Comparison of ENCODE assay signal across 8 cellular contexts in genomic region chr11:36306888-36307287, GRCh38. TPM values are rescaled to one million over a fixed set of nuclear protein-coding genes. Genes with fewer than 3 reads are reported as not detected.
DNase-seq lines count a peak whose midpoint lies in the region; ATAC-seq and TF ChIP-seq lines count a peak whose summit lies in the region.

No MANE protein-coding gene starts in this region.

- H3K23ac ChIP-seq in mesendoderm (ENCODE audit: low read length), result no peak overlapping the region

- no peaks in the 10 kb centered on the region for H3K4me1 Mint-ChIP-seq in stimulated activated memory B cell treated with anti-CD40 and anti-IgM and Interleukin-4, amounts not matched to agents 10 μg/mL and 1 μg/mL and 100 μg/mL, for 72 hours
- no peaks in the 10 kb centered on the region for H3K4me1 Mint-ChIP-seq in activated CD8-positive, alpha-beta memory T cell treated with anti-CD3 and anti-CD28 coated beads, Interleukin-2, amount 10 ng/mL, durations not matched to agents 7 days and 5 days

- CTCF ChIA-PET in activated CD8-positive, alpha-beta memory T cell treated with anti-CD3 and anti-CD28 coated beads, Interleukin-2, amount 10 ng/mL, durations not matched to agents 7 days and 5 days (lab: Charles Lee), result interaction anchor here (0.9 kb wide), 1 partner anchor 15 kb away, joined by 3 read pairs; no protein-coding TSS in a partner anchor

- no peak overlapping the region for H4K5ac ChIP-seq in mesendoderm (ENCODE audit: low read length)

- intact Hi-C loops in adrenal gland (cut with DNase I), result loop anchor here in 1 of 2 donors (5.0 kb wide), 1 partner anchor 170 kb away; no protein-coding TSS in a partner anchor

- no peak overlapping the region for H2BK15ac ChIP-seq in mesendoderm (replicated peaks; ENCODE audit: low read depth)

- ATAC-seq in stimulated activated memory B cell treated with anti-CD40 and anti-IgM and Interleukin-4, amounts not matched to agents 10 μg/mL and 1 μg/mL and 100 μg/mL, for 72 hours, result no peak
- ATAC-seq in activated CD8-positive, alpha-beta memory T cell treated with anti-CD3 and anti-CD28 coated beads, Interleukin-2, amount 10 ng/mL, durations not matched to agents 7 days and 5 days, result no peak
- no peak for ATAC-seq in GM19397 (IDR thresholded peaks at IDR 0.05; ENCODE audit: unreplicated experiment)
- ATAC-seq in GM18868 (IDR thresholded peaks at IDR 0.05; ENCODE audit: unreplicated experiment), result no peak

- TF ChIP-seq POLR2A in adrenal gland (IDR thresholded peaks at IDR 0.05), result no peak

- H4K8ac ChIP-seq in mesendoderm (ENCODE audit: low read depth, low read length), result no peak overlapping the region

- no peaks in the 10 kb centered on the region for H3K36me3 Mint-ChIP-seq in stimulated activated memory B cell treated with anti-CD40 and anti-IgM and Interleukin-4, amounts not matched to agents 10 μg/mL and 1 μg/mL and 100 μg/mL, for 72 hours
- H3K36me3 Mint-ChIP-seq in activated CD8-positive, alpha-beta memory T cell treated with anti-CD3 and anti-CD28 coated beads, Interleukin-2, amount 10 ng/mL, durations not matched to agents 7 days and 5 days, result no peaks in the 10 kb centered on the region

- no peaks in the 10 kb centered on the region for H3K79me1 ChIP-seq in mesendoderm (ENCODE audit: low read length)

- no peak overlapping the region for H3K4me2 ChIP-seq in mesendoderm (ENCODE audit: low read length)

- H2AK5ac ChIP-seq in mesendoderm (ENCODE audit: low read length), result no peak overlapping the region

- H3K9me3 ChIP-seq in adrenal gland (replicated peaks in 1 of 3), result no peaks in the 10 kb centered on the region

- H2BK120ac ChIP-seq in mesendoderm (ENCODE audit: low read depth, low read length), result no peak overlapping the region

- H3K27ac Mint-ChIP-seq in stimulated activated memory B cell treated with anti-CD40 and anti-IgM and Interleukin-4, amounts not matched to agents 10 μg/mL and 1 μg/mL and 100 μg/mL, for 72 hours, result no peak overlapping the region
- H3K27ac Mint-ChIP-seq in activated CD8-positive, alpha-beta memory T cell treated with anti-CD3 and anti-CD28 coated beads, Interleukin-2, amount 10 ng/mL, durations not matched to agents 7 days and 5 days, result no peak overlapping the region

- H3K36me3 ChIP-seq in adrenal gland (replicated peaks in 1 of 2), result no peaks in the 10 kb centered on the region
- no peaks in the 10 kb centered on the region for H3K36me3 ChIP-seq in mesendoderm (ENCODE audit: control insufficient read depth, insufficient read depth, low read length)

- H3K79me2 ChIP-seq in mesendoderm (ENCODE audit: control insufficient read depth, insufficient read depth, low read length), result no peaks in the 10 kb centered on the region

- no peak overlapping the region for H3K56ac ChIP-seq in mesendoderm (ENCODE audit: low read length)

- H3K27me3 ChIP-seq in adrenal gland (no peaks in the 10 kb centered on the region), mesendoderm (ENCODE audit: insufficient read depth, low read length, poor library complexity) (no peaks in the 10 kb centered on the region)

- H3K9ac ChIP-seq in mesendoderm (ENCODE audit: low read length), result no peak overlapping the region

- DNase-seq in ELF-1 (ENCODE audit: low read depth, low spot score), result peak; percentile 12
- peak; percentile 75 to 79 for DNase-seq in Kasumi-1 (lab: John Stamatoyannopoulos, UW)
- peak in 3 of 7 donors; percentile 23 to 53 (median 29) for DNase-seq in adrenal gland
- DNase-seq in mesendoderm, result peak; percentile 61
- no peak for DNase-seq in activated CD8-positive, alpha-beta memory T cell treated with anti-CD3 and anti-CD28 coated beads, Interleukin-2, amount 10 ng/mL, durations not matched to agents 7 days and 5 days

- no peak overlapping the region for H3K4me3 Mint-ChIP-seq in stimulated activated memory B cell treated with anti-CD40 and anti-IgM and Interleukin-4, amounts not matched to agents 10 μg/mL and 1 μg/mL and 100 μg/mL, for 72 hours
- H3K4me3 Mint-ChIP-seq in activated CD8-positive, alpha-beta memory T cell treated with anti-CD3 and anti-CD28 coated beads, Interleukin-2, amount 10 ng/mL, durations not matched to agents 7 days and 5 days, result no peak overlapping the region

- peaks cover 37% of the 10 kb centered on the region for H3K27me3 Mint-ChIP-seq in stimulated activated memory B cell treated with anti-CD40 and anti-IgM and Interleukin-4, amounts not matched to agents 10 μg/mL and 1 μg/mL and 100 μg/mL, for 72 hours
- peaks cover 3% of the 10 kb centered on the region for H3K27me3 Mint-ChIP-seq in activated CD8-positive, alpha-beta memory T cell treated with anti-CD3 and anti-CD28 coated beads, Interleukin-2, amount 10 ng/mL, durations not matched to agents 7 days and 5 days

- no peak overlapping the region for H2BK5ac ChIP-seq in mesendoderm (ENCODE audit: low read length)

- H3K4me1 ChIP-seq in adrenal gland (replicated peaks in 1 of 2), result no peaks in the 10 kb centered on the region
- no peaks in the 10 kb centered on the region for H3K4me1 ChIP-seq in mesendoderm (ENCODE audit: control insufficient read depth, low read depth, low read length)

- TF ChIP-seq CTCF in adrenal gland (IDR thresholded peaks at IDR 0.05), result peak; percentile 30 to 58 (median 40)

- no peak overlapping the region for H3K18ac ChIP-seq in mesendoderm (ENCODE audit: low read length)

- H3K4me3 ChIP-seq in adrenal gland, result no peak overlapping the region
- H3K4me3 ChIP-seq in mesendoderm (ENCODE audit: low read length), result no peak overlapping the region

- H3K27ac ChIP-seq in adrenal gland (no peak overlapping the region), mesendoderm (ENCODE audit: low read depth, low read length) (no peak overlapping the region)

- WGBS in adrenal gland, 4 donors, result 32 to 54% (median 39%) methylated on average over 3 of the region's 3 CpGs
- no CpG with 5 or more reads among the region's 3 CpGs for WGBS in mesendoderm (ENCODE audit: extremely low coverage, insufficient coverage, low lambda C conversion rate)

- H3K4ac ChIP-seq in mesendoderm (ENCODE audit: low read depth, low read length), result no peak overlapping the region

- H3K9me3 Mint-ChIP-seq in stimulated activated memory B cell treated with anti-CD40 and anti-IgM and Interleukin-4, amounts not matched to agents 10 μg/mL and 1 μg/mL and 100 μg/mL, for 72 hours, result peaks cover 4% of the 10 kb centered on the region
- H3K9me3 Mint-ChIP-seq in activated CD8-positive, alpha-beta memory T cell treated with anti-CD3 and anti-CD28 coated beads, Interleukin-2, amount 10 ng/mL, durations not matched to agents 7 days and 5 days (ENCODE audit: low read depth), result peaks cover 2% of the 10 kb centered on the region

RNA-seq across cellular contexts. Expression of gene PRR5L, which starts 10.8 kb away (rescaled TPM):
- 10 to 100 TPM in 1 of 8 donors, 1 to 10 TPM in 7; 5.2 to 10.2 (median 7.9) TPM for total RNA-seq in adrenal gland
- polyA plus RNA-seq in adrenal gland, result 1 to 10 TPM; 1.7 to 6.8 (median 2.2) TPM
- polyA plus RNA-seq in mesendoderm (2013, experiment 1 of 2), result 3.8 TPM
- 3.4 TPM for polyA plus RNA-seq in mesendoderm (2013, experiment 2 of 2)
- total RNA-seq in activated CD8-positive, alpha-beta memory T cell treated with anti-CD3 and anti-CD28 coated beads, Interleukin-2, amount 10 ng/mL, durations not matched to agents 7 days and 5 days, result 10 to 100 TPM in 1 of 2 experiments, 1 to 10 TPM in 1; 6.6 to 11.1 TPM

RNA-seq across cellular contexts. Expression of gene COMMD9, which starts 17.7 kb away (rescaled TPM):
- total RNA-seq in adrenal gland, result 100 to 1,000 TPM in 3 of 8 donors, 10 to 100 TPM in 5; 68.1 to 113 (median 89.5) TPM
- 10 to 100 TPM; 25.3 to 94.6 (median 35.1) TPM for polyA plus RNA-seq in adrenal gland
- polyA plus RNA-seq in mesendoderm (2013, experiment 1 of 2), result 45.4 TPM
- polyA plus RNA-seq in mesendoderm (2013, experiment 2 of 2), result 39.6 TPM
- 10 to 100 TPM; 33.2 to 40.0 TPM for total RNA-seq in activated CD8-positive, alpha-beta memory T cell treated with anti-CD3 and anti-CD28 coated beads, Interleukin-2, amount 10 ng/mL, durations not matched to agents 7 days and 5 days
